ENCODE assay signal across 11 cellular contexts in genomic region chr13:100658363-100658762, GRCh38. TPM values are rescaled to one million over a fixed set of nuclear protein-coding genes. Genes with fewer than 3 reads are reported as not detected.
DNase-seq lines count a peak whose midpoint lies in the region; ATAC-seq and TF ChIP-seq lines count a peak whose summit lies in the region.
"Had no signal": no experiment of that assay in that cellular context is flagged by ENCODE, and none has a peak within 500 bp of the region (broad histone marks: within the 10 kb centered on the region; RNA-seq: fewer than 3 reads in every experiment).

No MANE protein-coding gene starts in this region.

- H4K20me1 ChIP-seq in mammary epithelial cell (ENCODE audit: insufficient read depth, low read length), result no peaks in the 10 kb centered on the region

- WGBS in mammary epithelial cell (ENCODE audit: low coverage, missing lambda C conversion rate), result 73% methylated on average over 2 of the region's 2 CpGs

- H3K4me1 ChIP-seq in mucosa of descending colon (ENCODE audit: low read depth) (no peaks in the 10 kb centered on the region), mammary epithelial cell (ENCODE audit: insufficient read depth, low read length) (no peaks in the 10 kb centered on the region)

- no peaks in the 10 kb centered on the region for H3K79me2 ChIP-seq in mammary epithelial cell (ENCODE audit: insufficient read depth, low read length)

- no peak overlapping the region for H3K9ac ChIP-seq in mammary epithelial cell (ENCODE audit: insufficient read depth, low read length)

- H3K27ac ChIP-seq in mammary epithelial cell (ENCODE audit: insufficient read depth, low read depth, low read length), result no peak overlapping the region
- H3K27ac ChIP-seq: skin epidermis, suprapubic skin had no signal

- TF ChIP-seq CTCF in mucosa of descending colon (IDR thresholded peaks at IDR 0.05), result no peak
- no peak for TF ChIP-seq CTCF in mammary epithelial cell (conservative IDR thresholded peaks at IDR 0.05 in 1 of 2, IDR thresholded peaks at IDR 0.05 in 1 of 2; ENCODE audit: extremely low read depth in 1 of 2, insufficient read depth in 1 of 2, low read depth in 1 of 2, low read length in 2 of 2)

- dilution Hi-C loops in mammary epithelial cell (cut with HindIII; ENCODE audit: low sequenced_read_pairs), result no loop called here

- no peaks in the 10 kb centered on the region for H3K27me3 ChIP-seq in mammary epithelial cell (ENCODE audit: insufficient read depth, low read length)
- H3K27me3 ChIP-seq: suprapubic skin had no signal

- H3K9me3 ChIP-seq in mucosa of descending colon (no peaks in the 10 kb centered on the region), mammary epithelial cell (replicated peaks; ENCODE audit: insufficient read depth, low read length) (no peaks in the 10 kb centered on the region)
- H3K9me3 ChIP-seq: suprapubic skin had no signal

- CTCF ChIA-PET in mammary epithelial cell (lab: Charles Lee; ENCODE audit: low non-redundant PET), result no interaction called here

- H3K4me2 ChIP-seq in mammary epithelial cell (ENCODE audit: insufficient read depth, low read depth, low read length), result no peak overlapping the region

- peak; percentile 91 for ATAC-seq in GM18907 (IDR thresholded peaks at IDR 0.05; ENCODE audit: unreplicated experiment)
- peak; percentile 77 for ATAC-seq in GM21825 (IDR thresholded peaks at IDR 0.05; ENCODE audit: unreplicated experiment)
- ATAC-seq in HG03575 (IDR thresholded peaks at IDR 0.05; ENCODE audit: extremely low read depth, insufficient number of reproducible peaks, low FRiP score, unreplicated experiment), result peak; percentile 84
- ATAC-seq in mucosa of descending colon, result peak; percentile 10
- ATAC-seq: left cardiac atrium had no signal

- BruUV-seq in mammary epithelial cell (replicated peaks; lab: Mats Ljungman, UMichigan), result no TSS peak

- H3K4me3 ChIP-seq in mucosa of descending colon (no peak overlapping the region), mammary epithelial cell (replicated peaks in 1 of 3; ENCODE audit: insufficient read depth in 1 of 3, low read depth in 2 of 3, low read length in 3 of 3) (no peak overlapping the region)
- H3K4me3 ChIP-seq: skin epidermis, suprapubic skin had no signal

- no peak for DNase-seq in mucosa of descending colon
- DNase-seq in mammary epithelial cell, result no peak
- DNase-seq in GOT3 (lab: John Stamatoyannopoulos, UW), result no peak
- DNase-seq in stimulated activated CD4-positive, alpha-beta T cell treated with anti-CD3 and anti-CD28 coated beads, Interleukin-1b, Interleukin-23, amount 100 ng/mL, for 48 hours, result no peak
- DNase-seq: activated CD4-positive, alpha-beta T cell treated with anti-CD3 and anti-CD28 coated beads, Interleukin-2, amount 50 U/mL, for 4 hours; left cardiac atrium had no signal

- H2AFZ ChIP-seq in mammary epithelial cell (ENCODE audit: low read depth, low read length), result no peak overlapping the region

- peaks cover 8% of the 10 kb centered on the region for H3K36me3 ChIP-seq in mucosa of descending colon (ENCODE audit: low read depth)
- H3K36me3 ChIP-seq in mammary epithelial cell (ENCODE audit: insufficient read depth, low read length), result no peaks in the 10 kb centered on the region

- intact Hi-C loops in mucosa of descending colon (cut with DNase I, micrococcal nuclease), result no loop called here
- intact Hi-C loops in mammary epithelial cell (cut with micrococcal nuclease), result no loop called here

- in situ Hi-C loops in mammary epithelial cell (cut with MboI; ENCODE audit: low sequenced_read_pairs in 2 of 2), result no loop called here

RNA-seq across cellular contexts. Expression of gene TMTC4, which starts 16.2 kb away (rescaled TPM):
- total RNA-seq in mucosa of descending colon (10 to 100 TPM; 17.2 to 23.3 (median 17.8) TPM), mammary epithelial cell (1 to 10 TPM; 4.2 to 7.5 TPM)
- polyA plus RNA-seq in mammary epithelial cell, result 5.8 TPM
- 14.1 TPM for polyA minus RNA-seq in mammary epithelial cell

Comparison
In these comparisons a context has a peak if more than half of its experiments do, and no peak if none do; other contexts are left out.
1. ATAC-seq: peak in every context shown above with its lines; median percentile 91 in GM18907; 84 in HG03575; 77 in GM21825; 10 in mucosa of descending colon.